19 cellular contexts compared by ENCODE assay signal in the genomic region with DNA sequence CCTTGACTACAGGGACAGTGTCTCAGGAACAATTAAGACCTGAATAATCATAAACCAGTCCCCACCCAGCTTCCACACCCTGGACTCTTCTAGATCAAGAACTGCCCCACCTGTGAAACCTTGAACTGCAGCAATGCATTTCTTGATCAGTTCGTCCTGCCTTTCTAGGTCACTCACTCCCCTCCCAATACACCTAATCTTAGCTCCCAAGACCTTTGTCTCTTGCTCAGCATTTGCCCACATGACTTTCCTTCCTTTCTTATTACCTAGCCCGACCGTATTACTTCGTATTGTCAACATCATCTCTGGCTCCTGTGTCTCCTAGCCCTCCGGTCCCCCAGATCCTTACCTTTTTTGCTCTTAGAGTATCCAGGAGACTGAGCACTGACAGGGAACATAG. TPM values are rescaled to one million over a fixed set of nuclear protein-coding genes. Genes with fewer than 3 reads are reported as not detected.
DNase-seq lines count a peak whose midpoint lies in the region; ATAC-seq and TF ChIP-seq lines count a peak whose summit lies in the region.
"Had no signal": no experiment of that assay in that cellular context is flagged by ENCODE, and none has a peak within 500 bp of the region (broad histone marks: within the 10 kb centered on the region; RNA-seq: fewer than 3 reads in every experiment).

No MANE protein-coding gene starts in this region.

- no peaks in the 10 kb centered on the region for H3K36me3 Mint-ChIP-seq in progenitor cell of endocrine pancreas (ENCODE audit: insufficient read depth)
- H3K36me3 Mint-ChIP-seq in CD4-positive, alpha-beta T cell (ENCODE audit: low read depth): no peaks in the 10 kb centered on the region

- ATAC-seq in body of pancreas (no peak), GM21367 (IDR thresholded peaks at IDR 0.05; ENCODE audit: unreplicated experiment) (no peak)
- ATAC-seq in CD4-positive, alpha-beta T cell (ENCODE audit: poor library complexity): no peak
- ATAC-seq: A549 had no signal

- POLR2A ChIA-PET in CD4-positive, alpha-beta T cell (lab: Charles Lee): no interaction called here

- intact Hi-C loops in body of pancreas (cut with DNase I): no loop called here
- intact Hi-C loops in CD4-positive, alpha-beta T cell (cut with DNase I, micrococcal nuclease): no loop called here

- DNase-seq in HT-29 (ENCODE audit: low spot score) (peak; percentile 43), body of pancreas (no peak), kidney tubule cell (ENCODE audit: low spot score) (peak; percentile 33), progenitor cell of endocrine pancreas (ENCODE audit: low spot score, unreplicated experiment) (no peak), NCI-H2196 treated with DMSO at 0.1 percent for 48 hours (lab: John Stamatoyannopoulos, UW; ENCODE audit: unreplicated experiment) (no peak)
- no peak for DNase-seq in activated T-cell treated with anti-CD3 and anti-CD28 coated beads, Interleukin-2, amount 50 U/mL, for 48 hours
- DNase-seq in CD4-positive, alpha-beta T cell: no peak
- DNase-seq: Caco-2, DMS53, H7, KBM-7, NCI-H1048, NCI-H1694, NCI-H2107, NCI-H345, PC-9 had no signal

- TF ChIP-seq CTCF in body of pancreas (IDR thresholded peaks at IDR 0.05) (no peak), progenitor cell of endocrine pancreas (IDR thresholded peaks at IDR 0.05; ENCODE audit: unreplicated experiment) (no peak)
- no peak for TF ChIP-seq CTCF in CD4-positive, alpha-beta T cell (IDR thresholded peaks at IDR 0.05)

- H3K36me3 ChIP-seq in body of pancreas (replicated peaks in 1 of 2; ENCODE audit: insufficient read depth in 1 of 2, low read depth in 2 of 2): no peaks in the 10 kb centered on the region

- 47 to 50% methylated on average over 5 of the region's 5 CpGs for WGBS in body of pancreas, 2 donors

- peaks cover 6% of the 10 kb centered on the region for H3K4me1 Mint-ChIP-seq in progenitor cell of endocrine pancreas (ENCODE audit: low read depth)
- H3K4me1 Mint-ChIP-seq in CD4-positive, alpha-beta T cell (ENCODE audit: low read depth): peaks cover 8% of the 10 kb centered on the region

- H3K4me3 Mint-ChIP-seq in progenitor cell of endocrine pancreas (ENCODE audit: low read depth): no peak overlapping the region
- no peak overlapping the region for H3K4me3 Mint-ChIP-seq in CD4-positive, alpha-beta T cell

- H3K27me3 Mint-ChIP-seq in progenitor cell of endocrine pancreas: peaks cover 10% of the 10 kb centered on the region
- H3K27me3 Mint-ChIP-seq in CD4-positive, alpha-beta T cell: peaks cover 9% of the 10 kb centered on the region

- H3K27me3 ChIP-seq in body of pancreas: no peaks in the 10 kb centered on the region
- H3K27me3 ChIP-seq in CD4-positive, alpha-beta T cell (ENCODE audit: control insufficient read depth, insufficient read depth, low read length): no peaks in the 10 kb centered on the region

- no peak overlapping the region for H3K4me3 ChIP-seq in body of pancreas
- H3K4me3 ChIP-seq: A549, PC-9 had no signal

- H3K27ac ChIP-seq in body of pancreas: peak overlapping the region in 3 of 4 donors; percentile 49 to 59 (median 56)
- no peak overlapping the region for H3K27ac ChIP-seq in CD4-positive, alpha-beta T cell (ENCODE audit: low read depth, low read length)
- H3K27ac ChIP-seq: C4-2B, PC-9 had no signal

- H3K4me1 ChIP-seq in body of pancreas: peaks cover 22% of the 10 kb centered on the region

- H3K9me3 ChIP-seq in body of pancreas: no peaks in the 10 kb centered on the region
- H3K9me3 ChIP-seq in CD4-positive, alpha-beta T cell (ENCODE audit: control insufficient read depth, low read length): no peaks in the 10 kb centered on the region
- H3K9me3 ChIP-seq: Caco-2 had no signal

- CTCF ChIA-PET in CD4-positive, alpha-beta T cell (lab: Charles Lee): no interaction called here

- no peak for TF ChIP-seq POLR2A in body of pancreas (IDR thresholded peaks at IDR 0.05)

- no peaks in the 10 kb centered on the region for H3K9me3 Mint-ChIP-seq in progenitor cell of endocrine pancreas (ENCODE audit: low read depth)
- H3K9me3 Mint-ChIP-seq in CD4-positive, alpha-beta T cell: no peaks in the 10 kb centered on the region

- H3K27ac Mint-ChIP-seq in progenitor cell of endocrine pancreas: peak overlapping the region; percentile 15
- no peak overlapping the region for H3K27ac Mint-ChIP-seq in CD4-positive, alpha-beta T cell

RNA-seq across cellular contexts. Expression of a gene that starts 5.5 kb away (rescaled TPM):
- 28.7 and 33.4 TPM in 2 replicates for total RNA-seq in HT-29 (2014; rRNA removed; shearing (Covaris generic))
- total RNA-seq in body of pancreas (10 to 100 TPM; 56.0 to 78.9 TPM), progenitor cell of endocrine pancreas (35.2 and 44.6 TPM in 2 replicates)
- 100 to 1,000 TPM; 154 to 159 TPM for total RNA-seq in CD4-positive, alpha-beta T cell

Comparison
In these comparisons a context has a peak if more than half of its experiments do, and no peak if none do; other contexts are left out.
1. DNase-seq: peak in HT-29 (single experiment) and kidney tubule cell (single experiment); none in body of pancreas (0 of 4), progenitor cell of endocrine pancreas (single experiment), NCI-H2196 treated with DMSO at 0.1 percent for 48 hours (single experiment), activated T-cell treated with anti-CD3 and anti-CD28 coated beads, Interleukin-2, amount 50 U/mL, for 48 hours (0 of 2) and CD4-positive, alpha-beta T cell (0 of 10).